In the genomic region with DNA sequence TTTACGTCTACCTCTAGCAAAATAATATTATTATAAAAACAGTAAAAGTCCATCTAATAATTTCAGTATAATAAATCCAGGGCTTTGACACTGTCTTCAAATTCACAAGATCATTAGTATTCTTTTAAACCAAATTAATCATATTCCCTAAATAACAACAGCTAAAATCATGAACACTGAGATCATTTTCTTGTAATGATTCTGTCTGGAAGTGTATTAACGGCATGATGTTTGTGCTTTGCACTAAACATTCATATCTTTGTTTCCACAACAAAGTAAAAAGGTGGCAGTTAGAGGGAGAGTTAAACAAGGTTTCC, we compare ENCODE assay signal across 9 cellular contexts. TPM values are rescaled to one million over a fixed set of nuclear protein-coding genes. Genes with fewer than 3 reads are reported as not detected.
DNase-seq lines count a peak whose midpoint lies in the region; ATAC-seq, FAIRE-seq and TF ChIP-seq lines count a peak whose summit lies in the region.
"Had no signal": no experiment of that assay in that cellular context is flagged by ENCODE, and none has a peak within 500 bp of the region (broad histone marks: within the 10 kb centered on the region; RNA-seq: fewer than 3 reads in every experiment).

No MANE protein-coding gene starts in this region.

- peak overlapping the region; percentile 76 for H3K4me3 Mint-ChIP-seq in WTC11

- H3K27ac Mint-ChIP-seq in WTC11: peak overlapping the region; percentile 93

- H3K4me1 Mint-ChIP-seq in WTC11: peaks cover 47% of the 10 kb centered on the region

- POLR2A ChIA-PET in WTC11 (lab: Charles Lee): interaction anchor here (1.6 kb wide), 2 partner anchors 13 to 21 kb away, joined by 5 read pairs; no protein-coding TSS in a partner anchor
- POLR2A ChIA-PET in HEK293T (lab: Yijun Ruan, JAX): no interaction called here

- peak; percentile 70 for FAIRE-seq in GM18507 (lab: Jason Lieb, UNC)
- FAIRE-seq: TTC549 had no signal

- H3K36me3 Mint-ChIP-seq in WTC11: no peaks in the 10 kb centered on the region

- H3K4me3 ChIP-seq in foreskin fibroblast (ENCODE audit: low read depth in 1 of 2, low read length in 2 of 2): peak overlapping the region; percentile 59 to 64
- H3K4me3 ChIP-seq in skeletal muscle cell (ENCODE audit: low read depth, low read length): peak overlapping the region; percentile 58

- TF ChIP-seq CTCF in WTC11 (IDR thresholded peaks at IDR 0.05): no peak
- no peak for TF ChIP-seq CTCF in foreskin fibroblast (IDR thresholded peaks at IDR 0.05; ENCODE audit: low read depth, low read length)

- CTCF ChIA-PET in WTC11 (lab: Charles Lee) (interaction anchor here (1.5 to 2.3 kb wide), 2 partner anchors 17 to 62 kb away, joined by 3 to 5 read pairs; no protein-coding TSS in a partner anchor), HEK293T (lab: Yijun Ruan, JAX) (interaction anchor here (0.5 kb wide), 1 partner anchor 1942 kb away, joined by 3 read pairs; no protein-coding TSS in a partner anchor)

- DNase-seq in GM18507 (ENCODE audit: extremely low spot score, insufficient read length, low read depth): no peak
- no peak for DNase-seq in WTC11 (ENCODE audit: low spot score)
- DNase-seq in foreskin fibroblast: no peak
- no peak for DNase-seq in skeletal muscle cell (ENCODE audit: low read depth)
- DNase-seq in HK-2 (ENCODE audit: unreplicated experiment): no peak
- no peak for DNase-seq in hepatic stellate cell (ENCODE audit: low spot score)
- DNase-seq in HEK293T (ENCODE audit: extremely low spot score): no peak
- DNase-seq in GDM1 (lab: John Stamatoyannopoulos, UW): no peak

- H3K9me3 Mint-ChIP-seq in WTC11: no peaks in the 10 kb centered on the region

- no peaks in the 10 kb centered on the region; the same call in none of the 2 replicates for H3K27me3 Mint-ChIP-seq in WTC11 (ENCODE audit: low read depth)

- no peak for ATAC-seq in WTC11

TF ChIP-seq in WTC11, 78 proteins besides CTCF, POLR2A, EP300 and RAD21:
- TF ChIP-seq, protein P1, sequence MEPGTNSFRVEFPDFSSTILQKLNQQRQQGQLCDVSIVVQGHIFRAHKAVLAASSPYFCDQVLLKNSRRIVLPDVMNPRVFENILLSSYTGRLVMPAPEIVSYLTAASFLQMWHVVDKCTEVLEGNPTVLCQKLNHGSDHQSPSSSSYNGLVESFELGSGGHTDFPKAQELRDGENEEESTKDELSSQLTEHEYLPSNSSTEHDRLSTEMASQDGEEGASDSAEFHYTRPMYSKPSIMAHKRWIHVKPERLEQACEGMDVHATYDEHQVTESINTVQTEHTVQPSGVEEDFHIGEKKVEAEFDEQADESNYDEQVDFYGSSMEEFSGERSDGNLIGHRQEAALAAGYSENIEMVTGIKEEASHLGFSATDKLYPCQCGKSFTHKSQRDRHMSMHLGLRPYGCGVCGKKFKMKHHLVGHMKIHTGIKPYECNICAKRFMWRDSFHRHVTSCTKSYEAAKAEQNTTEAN (CRISPR knock-in tag; IDR thresholded peaks at IDR 0.05): no peak
- TF ChIP-seq, protein P2, sequence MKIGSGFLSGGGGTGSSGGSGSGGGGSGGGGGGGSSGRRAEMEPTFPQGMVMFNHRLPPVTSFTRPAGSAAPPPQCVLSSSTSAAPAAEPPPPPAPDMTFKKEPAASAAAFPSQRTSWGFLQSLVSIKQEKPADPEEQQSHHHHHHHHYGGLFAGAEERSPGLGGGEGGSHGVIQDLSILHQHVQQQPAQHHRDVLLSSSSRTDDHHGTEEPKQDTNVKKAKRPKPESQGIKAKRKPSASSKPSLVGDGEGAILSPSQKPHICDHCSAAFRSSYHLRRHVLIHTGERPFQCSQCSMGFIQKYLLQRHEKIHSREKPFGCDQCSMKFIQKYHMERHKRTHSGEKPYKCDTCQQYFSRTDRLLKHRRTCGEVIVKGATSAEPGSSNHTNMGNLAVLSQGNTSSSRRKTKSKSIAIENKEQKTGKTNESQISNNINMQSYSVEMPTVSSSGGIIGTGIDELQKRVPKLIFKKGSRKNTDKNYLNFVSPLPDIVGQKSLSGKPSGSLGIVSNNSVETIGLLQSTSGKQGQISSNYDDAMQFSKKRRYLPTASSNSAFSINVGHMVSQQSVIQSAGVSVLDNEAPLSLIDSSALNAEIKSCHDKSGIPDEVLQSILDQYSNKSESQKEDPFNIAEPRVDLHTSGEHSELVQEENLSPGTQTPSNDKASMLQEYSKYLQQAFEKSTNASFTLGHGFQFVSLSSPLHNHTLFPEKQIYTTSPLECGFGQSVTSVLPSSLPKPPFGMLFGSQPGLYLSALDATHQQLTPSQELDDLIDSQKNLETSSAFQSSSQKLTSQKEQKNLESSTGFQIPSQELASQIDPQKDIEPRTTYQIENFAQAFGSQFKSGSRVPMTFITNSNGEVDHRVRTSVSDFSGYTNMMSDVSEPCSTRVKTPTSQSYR (CRISPR knock-in tag; IDR thresholded peaks at IDR 0.05): no peak
- no peak for TF ChIP-seq SMAD3 (CRISPR knock-in tag; IDR thresholded peaks at IDR 0.05; ENCODE audit: borderline replicate concordance)
- no peak for TF ChIP-seq ZNF423 (CRISPR knock-in tag; IDR thresholded peaks at IDR 0.05)
TF ChIP-seq in WTC11: peak in this region for 0.

TF ChIP-seq in HEK293T, 16 proteins besides CTCF, POLR2A, EP300 and RAD21:
- TF ChIP-seq ARNT (IDR thresholded peaks at IDR 0.05) (no peak), FOXK2 (IDR thresholded peaks at IDR 0.05) (no peak), LEF1 (IDR thresholded peaks at IDR 0.05; ENCODE audit: borderline replicate concordance) (no peak), CTBP1 (IDR thresholded peaks at IDR 0.05; ENCODE audit: borderline replicate concordance) (no peak)

RNA-seq across cellular contexts. Expression of gene HIVEP2, which starts 18.8 kb away (rescaled TPM):
- 8.6 to 11.5 TPM (median 9.1 TPM) in 3 replicates for total RNA-seq in WTC11 (2021)
